17 cellular contexts compared by ENCODE assay signal in the genomic region with DNA sequence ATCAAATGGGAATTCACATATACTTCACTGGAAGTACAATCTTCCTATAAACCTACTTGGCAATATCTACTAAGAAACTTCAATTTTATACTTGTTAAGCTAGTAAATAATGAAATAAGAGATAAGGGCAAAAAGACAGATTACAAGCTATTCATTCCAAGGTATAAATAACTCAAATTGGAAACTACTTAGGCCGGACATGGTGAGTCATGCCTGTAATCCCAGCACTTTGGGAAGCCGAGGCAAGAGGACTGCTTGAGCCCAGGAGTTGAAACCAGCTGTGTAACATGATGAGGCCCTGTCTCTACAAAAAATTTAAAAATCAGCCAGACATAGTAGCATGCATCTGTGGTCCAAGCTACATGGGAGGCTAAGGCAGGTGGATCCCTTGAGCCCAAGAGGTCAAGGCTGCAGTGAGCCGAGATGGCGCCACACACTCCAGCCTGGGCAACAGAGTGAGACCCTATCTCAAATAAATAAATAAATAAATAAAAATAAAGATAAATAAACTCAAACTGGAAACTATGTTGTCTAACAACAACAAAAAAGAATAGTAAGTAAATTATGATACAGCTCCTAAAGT. TPM values are rescaled to one million over a fixed set of nuclear protein-coding genes. Genes with fewer than 3 reads are reported as not detected.
DNase-seq lines count a peak whose midpoint lies in the region; ATAC-seq and TF ChIP-seq lines count a peak whose summit lies in the region.
"Had no signal": no experiment of that assay in that cellular context is flagged by ENCODE, and none has a peak within 500 bp of the region (broad histone marks: within the 10 kb centered on the region; RNA-seq: fewer than 3 reads in every experiment).

No MANE protein-coding gene starts in this region.

- H3K36me3 ChIP-seq in IMR-90 (ENCODE audit: control insufficient read depth, insufficient read depth, low read length) (peaks cover 3% of the 10 kb centered on the region), brain microvascular endothelial cell (replicated peaks) (no peaks in the 10 kb centered on the region), heart right ventricle (no peaks in the 10 kb centered on the region), thoracic aorta (no peaks in the 10 kb centered on the region), WERI-Rb-1 (no peaks in the 10 kb centered on the region)

- peaks cover 5% of the 10 kb centered on the region for H3K9me1 ChIP-seq in IMR-90 (ENCODE audit: insufficient read depth, low read length)

- TF ChIP-seq RAD21 in IMR-90 (IDR thresholded peaks at IDR 0.05; ENCODE audit: low read length): no peak

- TF ChIP-seq POLR2A in IMR-90 (IDR thresholded peaks at IDR 0.05; ENCODE audit: low read depth, low read length): no peak

- 25% methylated on average over 1 of the region's 4 CpGs; no CpG with 5 or more reads in 1 of the 2 experiments for WGBS in IMR-90 (ENCODE audit: extremely low coverage in 2 of 2, insufficient read length in 1 of 2), 2 experiments
- WGBS in heart right ventricle, 2 donors: 62 to 64% methylated on average over 4 of the region's 4 CpGs

- DNase-seq in IMR-90 (peak; percentile 88), brain microvascular endothelial cell (peak; percentile 70), heart right ventricle (no peak), thoracic aorta (ENCODE audit: low spot score) (no peak), WERI-Rb-1 (no peak)
- DNase-seq in stimulated activated CD4-positive, alpha-beta T cell treated with anti-CD3 and anti-CD28 coated beads, Interleukin-2, amount 100 ng/mL, for 24 hours: no peak
- DNase-seq: activated effector memory CD4-positive, alpha-beta T cell treated with Interleukin-2 at 50 U/mL for 16 hours; CD8-positive, alpha-beta T cell; endodermal cell; left cardiac atrium; naive B cell; NCI-H1105; NCI-H345; retina; stimulated activated CD4-positive, alpha-beta T cell treated with anti-CD3 and anti-CD28 coated beads, Interleukin-4, amount 100 ng/mL, for 1 hour; upper lobe of left lung had no signal

- H3K9me3 ChIP-seq in IMR-90 (ENCODE audit: control insufficient read depth, insufficient read depth, low read length) (no peaks in the 10 kb centered on the region), heart right ventricle (no peaks in the 10 kb centered on the region), thoracic aorta (no peaks in the 10 kb centered on the region), WERI-Rb-1 (ENCODE audit: severe bottlenecking) (no peaks in the 10 kb centered on the region)
- H3K9me3 ChIP-seq: upper lobe of left lung had no signal

- no peak overlapping the region for H3K27ac ChIP-seq in IMR-90 (ENCODE audit: insufficient read depth, low read length)
- H3K27ac ChIP-seq in brain microvascular endothelial cell: no peak overlapping the region
- H3K27ac ChIP-seq in heart right ventricle: peak overlapping the region in 1 of 10 donors; percentile 55
- H3K27ac ChIP-seq in thoracic aorta: peak overlapping the region in 1 of 2 donors; percentile 42
- no peak overlapping the region for H3K27ac ChIP-seq in WERI-Rb-1
- H3K27ac ChIP-seq: upper lobe of left lung had no signal

- no peak for TF ChIP-seq CTCF in IMR-90 (conservative IDR thresholded peaks at IDR 0.05; ENCODE audit: low read depth, low read length)
- TF ChIP-seq CTCF in brain microvascular endothelial cell (IDR thresholded peaks at IDR 0.05; ENCODE audit: low read depth, low read length, missing control alignments): no peak
- TF ChIP-seq CTCF in heart right ventricle (IDR thresholded peaks at IDR 0.05): no peak
- TF ChIP-seq CTCF in thoracic aorta (IDR thresholded peaks at IDR 0.05): no peak
- no peak for TF ChIP-seq CTCF in WERI-Rb-1 (IDR thresholded peaks at IDR 0.05; ENCODE audit: low read depth, low read length)

- H3K23ac ChIP-seq in IMR-90 (ENCODE audit: low read depth, low read length): no peak overlapping the region

- no peak overlapping the region for H4K5ac ChIP-seq in IMR-90 (ENCODE audit: low read depth, low read length)

- intact Hi-C loops in IMR-90 (cut with micrococcal nuclease): no loop called here
- intact Hi-C loops in heart right ventricle (cut with DNase I): no loop called here

- no peak overlapping the region for H2AK5ac ChIP-seq in IMR-90 (ENCODE audit: low read depth, low read length)

- no peak overlapping the region for H4K91ac ChIP-seq in IMR-90 (ENCODE audit: insufficient read depth, low read depth, low read length)

- H3K4me2 ChIP-seq in IMR-90 (ENCODE audit: low read depth, low read length): no peak overlapping the region

- H2BK15ac ChIP-seq in IMR-90 (ENCODE audit: low read depth, low read length): no peak overlapping the region

- ATAC-seq in IMR-90 (ENCODE audit: low read depth) (peak; percentile 81), heart right ventricle (peak in 6 of 8 donors; percentile 53 to 87 (median 64)), thoracic aorta (ENCODE audit: insufficient number of reproducible peaks, low FRiP score, low read depth) (peak; percentile 84), GM19395 (IDR thresholded peaks at IDR 0.05; ENCODE audit: unreplicated experiment) (no peak)
- ATAC-seq: CD8-positive, alpha-beta T cell had no signal

- no peak overlapping the region for H3K18ac ChIP-seq in IMR-90 (ENCODE audit: low read depth, low read length)

- BruUV-seq in IMR-90 (replicated peaks; lab: Mats Ljungman, UMichigan): no TSS peak

- H3K4me3 ChIP-seq in IMR-90 (ENCODE audit: insufficient read depth, low read depth, low read length) (no peak overlapping the region), brain microvascular endothelial cell (ENCODE audit: low read depth, low read length) (no peak overlapping the region), heart right ventricle (no peak overlapping the region), thoracic aorta (no peak overlapping the region), WERI-Rb-1 (ENCODE audit: low read depth, low read length) (no peak overlapping the region)
- H3K4me3 ChIP-seq: upper lobe of left lung had no signal

- H3K27me3 ChIP-seq in IMR-90 (ENCODE audit: control insufficient read depth, insufficient read depth, low read length): no peaks in the 10 kb centered on the region
- H3K27me3 ChIP-seq in brain microvascular endothelial cell (replicated peaks): no peaks in the 10 kb centered on the region
- no peaks in the 10 kb centered on the region for H3K27me3 ChIP-seq in heart right ventricle
- no peaks in the 10 kb centered on the region for H3K27me3 ChIP-seq in thoracic aorta (replicated peaks; ENCODE audit: insufficient read depth)
- no peaks in the 10 kb centered on the region for H3K27me3 ChIP-seq in WERI-Rb-1 (ENCODE audit: insufficient read depth, low read depth, severe bottlenecking)
- H3K27me3 ChIP-seq: upper lobe of left lung had no signal

- no peak overlapping the region for H2BK120ac ChIP-seq in IMR-90 (ENCODE audit: low read depth, low read length)

- no peak overlapping the region for H2BK20ac ChIP-seq in IMR-90 (ENCODE audit: low read depth, low read length)

- in situ Hi-C loops in IMR-90 (cut with MboI; ENCODE audit: low sequenced_read_pairs): no loop called here
- in situ Hi-C loops in brain microvascular endothelial cell (cut with HindIII; ENCODE audit: low pct_ligation_motif_present, low sequenced_read_pairs): no loop called here

- peak overlapping the region; percentile 37 for H2BK5ac ChIP-seq in IMR-90 (ENCODE audit: low read depth, low read length, poor library complexity, severe bottlenecking)

- H3K79me1 ChIP-seq in IMR-90 (ENCODE audit: low read depth in 1 of 2, low read length in 2 of 2): peaks cover 22 to 48% of the 10 kb centered on the region in 2 experiments

- H2AFZ ChIP-seq in IMR-90 (replicated peaks; ENCODE audit: low read length, poor library complexity): no peak overlapping the region

- H3K4ac ChIP-seq in IMR-90 (ENCODE audit: low read depth, low read length): no peak overlapping the region

- POLR2A ChIA-PET in IMR-90 (lab: Charles Lee; ENCODE audit: unreplicated experiment): no interaction called here

- CTCF ChIA-PET in IMR-90 (lab: Yijun Ruan, JAX): no interaction called here

- H3K56ac ChIP-seq in IMR-90 (ENCODE audit: extremely low read depth, insufficient read depth, low read length): no peak overlapping the region

- H3K14ac ChIP-seq in IMR-90 (replicated peaks; ENCODE audit: low read depth, low read length): no peak overlapping the region

- dilution Hi-C loops in IMR-90 (cut with HindIII; ENCODE audit: low sequenced_read_pairs, unreplicated experiment): no loop called here

- H3K4me1 ChIP-seq in IMR-90 (ENCODE audit: control insufficient read depth, insufficient read depth, low read length): peaks cover 4% of the 10 kb centered on the region
- H3K4me1 ChIP-seq in heart right ventricle: peaks cover under 1 to 60% (median 40%) of the 10 kb centered on the region in 9 donors
- H3K4me1 ChIP-seq in thoracic aorta (ENCODE audit: control insufficient read depth in 1 of 2, low read depth in 2 of 2): peaks cover 32 to 42% of the 10 kb centered on the region in 2 donors

- no peak overlapping the region for H3K9ac ChIP-seq in IMR-90 (ENCODE audit: low read depth, low read length)

- H4K20me1 ChIP-seq in IMR-90 (ENCODE audit: insufficient read depth, low read length): peaks cover 38% of the 10 kb centered on the region

- H2AK9ac ChIP-seq in IMR-90 (replicated peaks; ENCODE audit: low read depth, low read length, poor library complexity): no peak overlapping the region

- no peak overlapping the region for H4K8ac ChIP-seq in IMR-90 (ENCODE audit: low read depth in 2 of 2, low read length in 2 of 2)

TF ChIP-seq in IMR-90, 13 proteins besides CTCF, POLR2A, EP300 and RAD21:
- TF ChIP-seq FOS (IDR thresholded peaks at IDR 0.05; ENCODE audit: low read depth, low read length) (peak; percentile 64), RFX5 (IDR thresholded peaks at IDR 0.05; ENCODE audit: low read depth, low read length) (no peak)

RNA-seq across cellular contexts. Expression of a gene that starts 37.6 kb away (rescaled TPM):
- total RNA-seq in IMR-90 (2012; rRNA removed): 92.5 and 94.3 TPM in 2 replicates
- 43.3 and 44.9 TPM in 2 replicates for polyA plus RNA-seq in IMR-90 (2012; rRNA removed)
- 10.8 and 11.9 TPM in 2 replicates for polyA plus RNA-seq in IMR-90 (2012; cell fraction: cytosol; rRNA removed)
- 27.8 and 127 TPM in 2 replicates for polyA plus RNA-seq in IMR-90 (2012; cell fraction: nucleus; rRNA removed; ENCODE audit: low replicate concordance)
- total RNA-seq in heart right ventricle: 10 to 100 TPM; 35.2 to 52.3 (median 39.9) TPM
- polyA plus RNA-seq in heart right ventricle: 10 to 100 TPM; 23.0 to 47.2 TPM
- total RNA-seq in thoracic aorta: 100 to 1,000 TPM in 1 of 2 donors, 10 to 100 TPM in 1; 95.6 to 101 TPM

Comparison
In these comparisons a context has a peak if more than half of its experiments do, and no peak if none do; other contexts are left out.
1. DNase-seq: peak in IMR-90 (single experiment) and brain microvascular endothelial cell (single experiment); none in heart right ventricle (0 of 2), thoracic aorta (single experiment), stimulated activated CD4-positive, alpha-beta T cell treated with anti-CD3 and anti-CD28 coated beads, Interleukin-2, amount 100 ng/mL, for 24 hours (0 of 2) and WERI-Rb-1 (single experiment).